Comparison of ENCODE assay signal across 8 cellular contexts in the genomic region with DNA sequence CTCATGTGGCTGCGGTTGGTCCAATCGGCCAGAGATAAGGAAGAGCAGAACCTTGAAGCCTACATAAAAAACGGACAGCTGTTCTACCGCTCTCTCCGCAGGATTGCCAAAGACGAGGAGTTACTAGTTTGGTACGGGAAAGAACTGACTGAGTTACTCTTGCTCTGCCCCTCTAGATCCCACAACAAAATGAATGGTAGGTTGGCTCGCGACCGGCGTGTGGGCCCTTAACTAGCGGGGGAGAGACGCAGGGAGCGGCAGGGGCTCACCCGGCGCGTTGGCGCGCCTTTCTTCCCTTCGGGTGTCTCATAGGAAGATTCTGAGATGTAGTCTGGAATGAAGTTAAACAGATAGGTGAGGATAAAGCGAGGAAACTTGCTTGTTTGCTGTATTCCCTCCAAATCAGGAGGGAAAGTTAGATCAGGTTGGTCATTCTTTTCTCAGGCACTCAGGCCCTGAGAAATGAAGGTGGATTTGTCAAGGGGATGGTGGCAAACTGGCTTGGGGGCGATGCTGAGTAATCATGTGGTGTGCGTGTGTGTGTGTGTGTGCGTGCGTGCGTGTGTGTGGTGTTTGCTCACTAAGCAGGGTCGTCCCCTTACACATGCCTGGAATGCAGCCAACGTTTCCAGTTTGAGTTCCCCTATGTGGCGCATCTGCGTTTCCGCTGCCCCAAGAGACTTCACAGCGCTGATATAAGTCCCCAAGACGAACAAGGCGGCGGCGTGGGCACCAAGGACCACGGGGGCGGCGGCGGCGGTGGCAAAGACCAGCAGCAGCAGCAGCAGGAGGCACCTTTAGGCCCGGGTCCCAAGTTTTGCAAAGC. TPM values are rescaled to one million over a fixed set of nuclear protein-coding genes. Genes with fewer than 3 reads are reported as not detected.
A peak's percentile ranks its signal among the peaks of the same experiment; 100 is the strongest.
DNase-seq lines count a peak whose midpoint lies in the region; ATAC-seq and TF ChIP-seq lines count a peak whose summit lies in the region.

No MANE protein-coding gene starts in this region.

- 48 to 55% (median 50%) methylated on average over 42 of the region's 42 CpGs for WGBS in psoas muscle, 3 donors

- no peak for TF ChIP-seq CTCF in CD8-positive, alpha-beta T cell (IDR thresholded peaks at IDR 0.05)
- TF ChIP-seq CTCF in foreskin keratinocyte (conservative IDR thresholded peaks at IDR 0.05): no peak
- no peak for TF ChIP-seq CTCF in psoas muscle (IDR thresholded peaks at IDR 0.05)

- peak in 6 of 7 experiments; percentile 27 to 86 (median 60) for DNase-seq in CD8-positive, alpha-beta T cell
- DNase-seq in NCI-H2227 (lab: John Stamatoyannopoulos, UW; ENCODE audit: unreplicated experiment): peak; percentile 46
- DNase-seq in foreskin keratinocyte: peak in 1 of 2 donors; percentile 26
- peak in 1 of 2 donors; percentile 39 for DNase-seq in psoas muscle
- DNase-seq in NCI-H2171 (lab: John Stamatoyannopoulos, UW): no peak
- no peak for DNase-seq in SHP77 treated with DMSO at 0.1 percent for 48 hours (lab: John Stamatoyannopoulos, UW)

- peak overlapping the region; percentile 67 for H3K4me3 ChIP-seq in CD8-positive, alpha-beta T cell (ENCODE audit: low read depth, low read length)
- peak overlapping the region; percentile 66 for H3K4me3 ChIP-seq in psoas muscle

- ATAC-seq in CD8-positive, alpha-beta T cell: peak; percentile 45
- ATAC-seq in GM21825 (IDR thresholded peaks at IDR 0.05; ENCODE audit: unreplicated experiment): peak; percentile 9
- peak; percentile 52 for ATAC-seq in activated T-helper 17 cell treated with anti-CD3 and anti-CD28 coated beads, Interleukin-2, amount 50 U/mL, for 72 hours (replicated peaks)
- ATAC-seq in foreskin keratinocyte: peak; percentile 1
- peak in 2 of 4 donors; percentile 5 to 12 for ATAC-seq in psoas muscle

- intact Hi-C loops in CD8-positive, alpha-beta T cell (cut with DNase I, micrococcal nuclease): loop anchor here (1.0 to 10.0 kb wide), 11 partner anchors 14 to 1427 kb away; a partner anchor contains a TSS
- intact Hi-C loops in psoas muscle (cut with DNase I): no loop called here

- H3K36me3 Mint-ChIP-seq in CD8-positive, alpha-beta T cell: peaks cover 2% of the 10 kb centered on the region
- peaks cover 31% of the 10 kb centered on the region for H3K36me3 Mint-ChIP-seq in activated T-helper 17 cell treated with anti-CD3 and anti-CD28 coated beads, Interleukin-2, amount 50 U/mL, for 72 hours (ENCODE audit: low read depth)

- no peaks in the 10 kb centered on the region for H3K9me3 Mint-ChIP-seq in CD8-positive, alpha-beta T cell
- H3K9me3 Mint-ChIP-seq in activated T-helper 17 cell treated with anti-CD3 and anti-CD28 coated beads, Interleukin-2, amount 50 U/mL, for 72 hours: no peaks in the 10 kb centered on the region

- peaks cover 31% of the 10 kb centered on the region for H3K4me1 Mint-ChIP-seq in CD8-positive, alpha-beta T cell (ENCODE audit: low read depth)
- peaks cover 25% of the 10 kb centered on the region for H3K4me1 Mint-ChIP-seq in activated T-helper 17 cell treated with anti-CD3 and anti-CD28 coated beads, Interleukin-2, amount 50 U/mL, for 72 hours

- CTCF ChIA-PET in CD8-positive, alpha-beta T cell (lab: Charles Lee): interaction anchor here (0.8 to 9.7 kb wide), 22 partner anchors 11 to 1262 kb away, joined by 3 to 158 read pairs (median 4); a partner anchor contains a TSS

- H3K36me3 ChIP-seq in CD8-positive, alpha-beta T cell (ENCODE audit: insufficient read depth, low read length): no peaks in the 10 kb centered on the region
- H3K36me3 ChIP-seq in psoas muscle (ENCODE audit: insufficient read depth in 1 of 2, low read depth in 1 of 2): no peaks in the 10 kb centered on the region

- H3K27ac Mint-ChIP-seq in CD8-positive, alpha-beta T cell: peak overlapping the region; percentile 73
- H3K27ac Mint-ChIP-seq in activated T-helper 17 cell treated with anti-CD3 and anti-CD28 coated beads, Interleukin-2, amount 50 U/mL, for 72 hours: peak overlapping the region; percentile 90

- POLR2A ChIA-PET in CD8-positive, alpha-beta T cell (lab: Charles Lee): interaction anchor here (0.9 to 2.4 kb wide), 12 partner anchors 10 to 128 kb away, joined by 3 to 19 read pairs (median 8); a partner anchor contains a TSS

- H3K27me3 Mint-ChIP-seq in CD8-positive, alpha-beta T cell (ENCODE audit: low read depth): peaks cover 10% of the 10 kb centered on the region
- peaks cover 3% of the 10 kb centered on the region for H3K27me3 Mint-ChIP-seq in activated T-helper 17 cell treated with anti-CD3 and anti-CD28 coated beads, Interleukin-2, amount 50 U/mL, for 72 hours

- peaks cover 7% of the 10 kb centered on the region for H3K27me3 ChIP-seq in CD8-positive, alpha-beta T cell (ENCODE audit: insufficient read depth, low read length)
- H3K27me3 ChIP-seq in foreskin keratinocyte: peaks cover 14% of the 10 kb centered on the region
- peaks cover 0 to 63% (median 19%) of the 10 kb centered on the region in 3 donors for H3K27me3 ChIP-seq in psoas muscle (ENCODE audit: insufficient read depth in 3 of 3, low read length in 2 of 3)

- H3K27ac ChIP-seq in CD8-positive, alpha-beta T cell (ENCODE audit: low read depth, low read length): no peak overlapping the region
- H3K27ac ChIP-seq in foreskin keratinocyte: no peak overlapping the region
- no peak overlapping the region for H3K27ac ChIP-seq in psoas muscle

- H3K9me3 ChIP-seq in CD8-positive, alpha-beta T cell (ENCODE audit: low read length): no peaks in the 10 kb centered on the region
- H3K9me3 ChIP-seq in psoas muscle: no peaks in the 10 kb centered on the region

- H3K4me3 Mint-ChIP-seq in CD8-positive, alpha-beta T cell: peak overlapping the region; percentile 83
- peak overlapping the region; percentile 83 for H3K4me3 Mint-ChIP-seq in activated T-helper 17 cell treated with anti-CD3 and anti-CD28 coated beads, Interleukin-2, amount 50 U/mL, for 72 hours

- peaks cover 24% of the 10 kb centered on the region for H3K4me1 ChIP-seq in CD8-positive, alpha-beta T cell (ENCODE audit: insufficient read depth, low read length)
- H3K4me1 ChIP-seq in foreskin keratinocyte: no peaks in the 10 kb centered on the region
- H3K4me1 ChIP-seq in psoas muscle: no peaks in the 10 kb centered on the region

RNA-seq across cellular contexts. Expression of a gene that starts 4.2 kb away (rescaled TPM):
- total RNA-seq in CD8-positive, alpha-beta T cell: 1 to 10 TPM; 5.2 to 6.0 TPM
- total RNA-seq in activated T-helper 17 cell treated with anti-CD3 and anti-CD28 coated beads, Interleukin-2, amount 50 U/mL, for 72 hours: 1 to 10 TPM; 7.8 to 8.1 TPM
- 6.8 and 7.5 TPM in 2 replicates for total RNA-seq in foreskin keratinocyte
- polyA plus RNA-seq in foreskin keratinocyte: 3.5 and 4.9 TPM in 2 replicates
- total RNA-seq in psoas muscle: 1 to 10 TPM in 1 of 4 donors, under 1 TPM in 3; 0.28 to 1.8 (median 0.50) TPM
- polyA plus RNA-seq in psoas muscle: under 1 TPM; 0.49 to 0.79 (median 0.63) TPM

Comparison
In these comparisons a context has a peak if more than half of its experiments do, and no peak if none do; other contexts are left out.
1. DNase-seq: peak in CD8-positive, alpha-beta T cell (6 of 7) and NCI-H2227 (single experiment); none in NCI-H2171 (single experiment) and SHP77 treated with DMSO at 0.1 percent for 48 hours (single experiment).
2. intact Hi-C loops: an anchor here in CD8-positive, alpha-beta T cell (1.0 to 10.0 kb wide); none called in psoas muscle.